ENCODE assay signal across 8 cellular contexts in genomic region chr5:139636207-139636792, GRCh38. TPM values are rescaled to one million over a fixed set of nuclear protein-coding genes. Genes with fewer than 3 reads are reported as not detected.
DNase-seq lines count a peak whose midpoint lies in the region; ATAC-seq, FAIRE-seq and TF ChIP-seq lines count a peak whose summit lies in the region.

No MANE protein-coding gene starts in this region.

- peaks cover 61 to 83% (median 73%) of the 10 kb centered on the region in 3 donors for H3K4me1 Mint-ChIP-seq in naive B cell

- no TSS peak for BruUV-seq in K562 (replicated peaks; lab: Mats Ljungman, UMichigan)

- peak overlapping the region; percentile 87 for H3K4me2 ChIP-seq in K562 (ENCODE audit: insufficient read depth, low read length)

- peaks cover 21% of the 10 kb centered on the region; the same call in 2 of the 3 replicates for H3K79me2 ChIP-seq in K562 (ENCODE audit: control insufficient read depth, insufficient read depth, low read length)

- TF ChIP-seq POLR2A in K562 (conservative IDR thresholded peaks at IDR 0.05) = no peak

- no peak overlapping the region for H3K4me3 ChIP-seq in K562

- peak overlapping the region; percentile 97 to 100 (median 98) for H3K27ac Mint-ChIP-seq in naive B cell

- 0 out of 2 replicates have a peak, but pooled peaks cover 3% of the 10 kb centered on the region for H4K20me1 ChIP-seq in K562 (replicated peaks; ENCODE audit: control insufficient read depth, insufficient read depth, low read length)

- no peaks in the 10 kb centered on the region for H3K27me3 Mint-ChIP-seq in naive B cell

- H3K9ac ChIP-seq in K562 (ENCODE audit: insufficient read depth in 1 of 2, low read depth in 2 of 2, low read length in 2 of 2) = peak overlapping the region; percentile 53 to 80; a peak in 3 of 4 replicates

- FAIRE-seq in K562 (lab: Jason Lieb, UNC) (no peak), RCC 7860 (lab: Jason Lieb, UNC) (no peak)

- H3K9me3 ChIP-seq in K562 (replicated peaks; ENCODE audit: control insufficient read depth, insufficient read depth, low read depth, low read length) = no peaks in the 10 kb centered on the region

- H3K27ac ChIP-seq in RWPE1 = peak overlapping the region; percentile 68
- peak overlapping the region; percentile 89 for H3K27ac ChIP-seq in K562 (ENCODE audit: extremely low read depth, low read depth, low read length)

- no peaks in the 10 kb centered on the region for H3K27me3 ChIP-seq in K562 (ENCODE audit: control insufficient read depth in 2 of 2, insufficient read depth in 2 of 2, low read length in 2 of 2)

- no peak overlapping the region for H2AFZ ChIP-seq in K562 (ENCODE audit: low read depth, low read length)

- TF ChIP-seq RAD21 in K562 (CRISPR knock-in tag; conservative IDR thresholded peaks at IDR 0.05 in 1 of 2, IDR thresholded peaks at IDR 0.05 in 1 of 2) = no peak

- no peak for TF ChIP-seq EP300 in K562 (IDR thresholded peaks at IDR 0.05; ENCODE audit: low read length)

- H3K4me3 Mint-ChIP-seq in naive B cell = peak overlapping the region; percentile 83 to 90 (median 88)

- no peaks in the 10 kb centered on the region for H3K36me3 Mint-ChIP-seq in naive B cell

- WGBS in K562 (ENCODE audit: insufficient coverage, low coverage, missing lambda C conversion rate) = 31% methylated on average over 2 of the region's 2 CpGs

- POLR2A ChIA-PET in RWPE1 (lab: Yijun Ruan, JAX; ENCODE audit: low non-redundant PET) = no interaction called here
- POLR2A ChIA-PET in K562 (lab: Yijun Ruan, JAX) = interaction anchor here (0.7 to 4.8 kb wide), 21 partner anchors 9 to 141 kb away, joined by 3 to 63 read pairs (median 4); partner anchors contain the start of gene CXXC5

- peak; percentile 25 for DNase-seq in NCI-H82 (lab: John Stamatoyannopoulos, UW)
- no peak for DNase-seq in NCI-H82 treated with DMSO at 0.1 percent for 48 hours (lab: John Stamatoyannopoulos, UW; ENCODE audit: unreplicated experiment)
- DNase-seq in RWPE1 (ENCODE audit: low spot score) = no peak
- DNase-seq in K562 (ENCODE audit: extremely low read depth in 1 of 4, low spot score in 3 of 4) = peak in 3 of 4 experiments; percentile 19 to 53 (median 44)
- DNase-seq in naive B cell = peak; percentile 98
- DNase-seq in Kasumi-1 (lab: John Stamatoyannopoulos, UW) = no peak
- DNase-seq in RCC 7860 (ENCODE audit: low spot score) = no peak

- no peaks in the 10 kb centered on the region for H3K9me3 Mint-ChIP-seq in naive B cell

- CTCF ChIA-PET in RWPE1 (lab: Yijun Ruan, JAX) = interaction anchor here (0.6 to 7.8 kb wide), 17 partner anchors 8 to 740 kb away, joined by 3 to 161 read pairs (median 4); no protein-coding TSS in a partner anchor
- CTCF ChIA-PET in K562 (lab: Yijun Ruan, JAX; ENCODE audit: low intra/inter-chr PET ratio) = interaction anchor here (0.5 to 4.0 kb wide), 5 partner anchors 11 to 480 kb away, joined by 3 to 81 read pairs (median 5); partner anchors contain the start of gene CXXC5

- ATAC-seq in HG02840 (IDR thresholded peaks at IDR 0.05; ENCODE audit: low FRiP score, unreplicated experiment) = peak; percentile 66
- ATAC-seq in K562 = peak; percentile 2
- peak; percentile 83 to 84 for ATAC-seq in naive B cell (ENCODE audit: low read depth in 2 of 2)

- H3K36me3 ChIP-seq in K562 (ENCODE audit: control insufficient read depth, insufficient read depth, low read length) = peaks cover 9% of the 10 kb centered on the region

- in situ Hi-C loops in K562 (cut with MboI) = loop anchor here (10.0 kb wide), 1 partner anchor 219 kb away; no protein-coding TSS in a partner anchor

- peaks cover 32 to 45% of the 10 kb centered on the region in 2 experiments for H3K4me1 ChIP-seq in K562 (replicated peaks in 1 of 2; ENCODE audit: control insufficient read depth in 2 of 2, insufficient read depth in 2 of 2, low read length in 2 of 2)

- H3K9me1 ChIP-seq in K562 (ENCODE audit: control insufficient read depth, insufficient read depth, low read length) = no peaks in the 10 kb centered on the region

- intact Hi-C loops in K562 (cut with micrococcal nuclease) = loop anchor here (5.0 to 10.0 kb wide), 3 partner anchors 119 to 329 kb away; no protein-coding TSS in a partner anchor

- no peak for TF ChIP-seq CTCF in RWPE1 (conservative IDR thresholded peaks at IDR 0.05; ENCODE audit: low read depth)
- no peak for TF ChIP-seq CTCF in K562 (IDR thresholded peaks at IDR 0.05 in 2 of 3, conservative IDR thresholded peaks at IDR 0.05 in 1 of 3; ENCODE audit: insufficient read depth in 2 of 3, low read depth in 1 of 3, low read length in 3 of 3)

TF ChIP-seq in K562, 482 proteins besides CTCF, POLR2A, EP300 and RAD21 (continues in another document):
- no peak for TF ChIP-seq CUX1 (CRISPR knock-in tag; IDR thresholded peaks at IDR 0.05)

RNA-seq across cellular contexts. Expression of gene CXXC5, which starts 11.8 kb away (rescaled TPM):
- 44.6 and 81.0 TPM in 2 replicates for total RNA-seq in K562 (2011; cell fraction: chromatin; rRNA removed; ENCODE audit: low replicate concordance)
- 52.9 TPM in 2 replicates for total RNA-seq in K562 (2011; cell fraction: nucleolus; rRNA removed)
- total RNA-seq in K562 (2011; cell fraction: nucleoplasm; rRNA removed) = 37.8 and 55.7 TPM in 2 replicates
- total RNA-seq in K562 (2014; rRNA removed) (121 and 123 TPM in 2 replicates), K562 (2014; rRNA removed; fragmentation: Illumina TruSeq; extraction: Trizol) (24.1 and 25.8 TPM in 2 replicates), K562 (2015; rRNA removed; fragmentation: Illumina TruSeq; extraction: Trizol) (40.6 and 45.1 TPM in 2 replicates), K562 (2021) (79.3 and 87.8 TPM in 2 replicates)
- polyA plus RNA-seq in K562 (2011; rRNA removed) (44.8 and 51.8 TPM in 2 replicates), K562 (2014; fragmentation: Illumina TruSeq; extraction: Trizol) (45.8 and 61.2 TPM in 2 replicates), K562 (2014; fragmentation: Nextera tagmentation; extraction: Ambion mirVana) (1 to 10 TPM; 1.9 to 4.6 TPM), K562 (2014; rRNA removed) (63.8 and 67.0 TPM in 2 replicates), naive B cell (ENCODE audit: low read depth in 6 of 6) (100 to 1,000 TPM; 351 to 547 (median 399) TPM)
- 47.3 and 134 TPM in 2 replicates for polyA plus RNA-seq in K562 (2011; cell fraction: cytosol; rRNA removed)
- 34.3 and 47.7 TPM in 2 replicates for polyA plus RNA-seq in K562 (2011; cell fraction: nucleus; rRNA removed)
- 63.1 and 65.7 TPM in 2 replicates for polyA plus RNA-seq in K562 (2012)
- 27.1 and 39.4 TPM in 2 replicates for polyA minus RNA-seq in K562 (2011; rRNA and poly(A)+ RNA removed)
- 47.5 and 54.4 TPM in 2 replicates for polyA minus RNA-seq in K562 (2011; cell fraction: cytosol; rRNA and poly(A)+ RNA removed)
- polyA minus RNA-seq in K562 (2011; cell fraction: nucleus; rRNA and poly(A)+ RNA removed) = 29.4 and 36.8 TPM in 2 replicates

Comparison
In these comparisons a context has a peak if more than half of its experiments do, and no peak if none do; other contexts are left out.
1. DNase-seq: peak in NCI-H82 (single experiment), K562 (3 of 4) and naive B cell (single experiment); none in NCI-H82 treated with DMSO at 0.1 percent for 48 hours (single experiment), RWPE1 (single experiment), Kasumi-1 (0 of 2) and RCC 7860 (single experiment).
2. ATAC-seq: peak in every context shown above with its lines; median percentile 84 in naive B cell; 66 in HG02840; 2 in K562.